Comparison of ENCODE assay signal across 1 cellular context in genomic region chr2:121804340-121804739, GRCh38.
TF ChIP-seq lines count a peak whose summit lies in the region.

No MANE protein-coding gene starts in this region.

TF ChIP-seq in HEK293, 187 proteins besides CTCF, POLR2A, EP300 and RAD21 (continued from another document and continues in another):
- peak; percentile 75 for TF ChIP-seq PRDM4 (tag by site-specific recombination; IDR thresholded peaks at IDR 0.05)
- no peak for TF ChIP-seq BCL6B (tag by site-specific recombination; IDR thresholded peaks at IDR 0.05)
- TF ChIP-seq ZFP3 (tag by site-specific recombination; IDR thresholded peaks at IDR 0.05; ENCODE audit: low read depth), result no peak
- no peak for TF ChIP-seq YY2 (tag by site-specific recombination; IDR thresholded peaks at IDR 0.05)
- TF ChIP-seq ZNF140 (tag by site-specific recombination; IDR thresholded peaks at IDR 0.05), result no peak
- no peak for TF ChIP-seq ZNF544 (tag by site-specific recombination; IDR thresholded peaks at IDR 0.05)
- no peak for TF ChIP-seq ZNF292 (tag by site-specific recombination; IDR thresholded peaks at IDR 0.05; ENCODE audit: borderline replicate concordance, low read depth)
- no peak for TF ChIP-seq ZNF18 (tag by site-specific recombination; IDR thresholded peaks at IDR 0.05)
- no peak for TF ChIP-seq SP3 (tag by site-specific recombination; IDR thresholded peaks at IDR 0.05)
- TF ChIP-seq AEBP2 (tag by site-specific recombination; IDR thresholded peaks at IDR 0.05; ENCODE audit: borderline replicate concordance), result no peak
- no peak for TF ChIP-seq ZNF311 (tag by site-specific recombination; IDR thresholded peaks at IDR 0.05; ENCODE audit: borderline replicate concordance)
- 0 out of 2 replicates have a peak, but pooled peaks have one; percentile 25 for TF ChIP-seq TSHZ1 (tag by site-specific recombination; IDR thresholded peaks at IDR 0.05; ENCODE audit: borderline replicate concordance)
- peak; percentile 84 for TF ChIP-seq ZBTB48 (tag by site-specific recombination; IDR thresholded peaks at IDR 0.05)
- TF ChIP-seq ZNF24 (tag by site-specific recombination; IDR thresholded peaks at IDR 0.05), result no peak
- TF ChIP-seq ZNF624 (tag by site-specific recombination; IDR thresholded peaks at IDR 0.05), result no peak
- no peak for TF ChIP-seq ZNF555 (tag by site-specific recombination; conservative IDR thresholded peaks at IDR 0.05)
- TF ChIP-seq ZNF785 (tag by site-specific recombination; IDR thresholded peaks at IDR 0.05), result no peak
- no peak for TF ChIP-seq ZSCAN5A (tag by site-specific recombination; IDR thresholded peaks at IDR 0.05)
- TF ChIP-seq ZNF394 (tag by site-specific recombination; IDR thresholded peaks at IDR 0.05; ENCODE audit: borderline replicate concordance), result 0 out of 2 replicates have a peak, but pooled peaks have one; percentile 16
- TF ChIP-seq ZNF112 (tag by site-specific recombination; IDR thresholded peaks at IDR 0.05), result no peak
- TF ChIP-seq GFI1B (tag by site-specific recombination; IDR thresholded peaks at IDR 0.05), result no peak
- no peak for TF ChIP-seq KLF10 (tag by site-specific recombination; IDR thresholded peaks at IDR 0.05)
- 0 out of 2 replicates have a peak, but pooled peaks have one; percentile 5 for TF ChIP-seq PRDM1 (tag by site-specific recombination; IDR thresholded peaks at IDR 0.05)
- TF ChIP-seq ZNF155 (tag by site-specific recombination; IDR thresholded peaks at IDR 0.05), result no peak
- no peak for TF ChIP-seq ZNF223 (tag by site-specific recombination; IDR thresholded peaks at IDR 0.05)
- TF ChIP-seq ZNF366 (tag by site-specific recombination; conservative IDR thresholded peaks at IDR 0.05), result no peak; the same call in 1 of the 2 replicates
- TF ChIP-seq ZNF174 (tag by site-specific recombination; IDR thresholded peaks at IDR 0.05), result no peak
- no peak for TF ChIP-seq SALL2 (tag by site-specific recombination; IDR thresholded peaks at IDR 0.05; ENCODE audit: borderline replicate concordance)
- no peak for TF ChIP-seq ZNF354C (tag by site-specific recombination; IDR thresholded peaks at IDR 0.05; ENCODE audit: borderline replicate concordance, low read depth)
- TF ChIP-seq HOXD13 (CRISPR knock-in tag; IDR thresholded peaks at IDR 0.05; ENCODE audit: borderline replicate concordance), result no peak
- TF ChIP-seq ZBTB8A (tag by site-specific recombination; IDR thresholded peaks at IDR 0.05), result peak; percentile 30; the same call in 1 of the 2 replicates
- TF ChIP-seq ZNF362 (tag by site-specific recombination; IDR thresholded peaks at IDR 0.05), result peak; percentile 89; the same call in 1 of the 2 replicates
- no peak for TF ChIP-seq ZNF148 (tag by site-specific recombination; IDR thresholded peaks at IDR 0.05; ENCODE audit: borderline replicate concordance)
- no peak for TF ChIP-seq ZNF843 (tag by site-specific recombination; IDR thresholded peaks at IDR 0.05)
- TF ChIP-seq ZNF623 (tag by site-specific recombination; IDR thresholded peaks at IDR 0.05), result no peak
- peak; percentile 24; the same call in 1 of the 2 replicates for TF ChIP-seq MZF1 (tag by site-specific recombination; IDR thresholded peaks at IDR 0.05; ENCODE audit: borderline replicate concordance)
- TF ChIP-seq BCL11A (tag by site-specific recombination; IDR thresholded peaks at IDR 0.05; ENCODE audit: low read depth), result no peak
- 0 out of 2 replicates have a peak, but pooled peaks have one; percentile 16 for TF ChIP-seq ZNF639 (tag by site-specific recombination; IDR thresholded peaks at IDR 0.05)
- TF ChIP-seq ZNF560 (tag by site-specific recombination; IDR thresholded peaks at IDR 0.05; ENCODE audit: borderline replicate concordance), result no peak
- 0 out of 2 replicates have a peak, but pooled peaks have one; percentile 46 for TF ChIP-seq SP7 (tag by site-specific recombination; IDR thresholded peaks at IDR 0.05)
- TF ChIP-seq ZNF280C (tag by site-specific recombination; IDR thresholded peaks at IDR 0.05), result no peak
- no peak for TF ChIP-seq ZNF530 (tag by site-specific recombination; IDR thresholded peaks at IDR 0.05; ENCODE audit: low read depth)
- no peak for TF ChIP-seq ZNF76 (tag by site-specific recombination; IDR thresholded peaks at IDR 0.05; ENCODE audit: borderline replicate concordance, low read depth)
- TF ChIP-seq KLF16 (tag by site-specific recombination; IDR thresholded peaks at IDR 0.05), result no peak
